ENCODE assay signal across 15 cellular contexts in genomic region chr4:15376145-15376544, GRCh38. TPM values are rescaled to one million over a fixed set of nuclear protein-coding genes. Genes with fewer than 3 reads are reported as not detected.
DNase-seq lines count a peak whose midpoint lies in the region; ATAC-seq and TF ChIP-seq lines count a peak whose summit lies in the region.
"Had no signal": no experiment of that assay in that cellular context is flagged by ENCODE, and none has a peak within 500 bp of the region (broad histone marks: within the 10 kb centered on the region; RNA-seq: fewer than 3 reads in every experiment).

No MANE protein-coding gene starts in this region.

- no peaks in the 10 kb centered on the region for H3K27me3 ChIP-seq in BLaER1 treated with 17β-estradiol and CSF1 and Interleukin-3, amounts not matched to agents 10 nM and 100 nM
- no peaks in the 10 kb centered on the region for H3K27me3 ChIP-seq in colonic mucosa
- no peaks in the 10 kb centered on the region for H3K27me3 ChIP-seq in naive thymus-derived CD4-positive, alpha-beta T cell (ENCODE audit: control insufficient read depth in 2 of 2, insufficient read depth in 2 of 2, low read length in 2 of 2)

- intact Hi-C loops in colonic mucosa (cut with DNase I) = no loop called here
- intact Hi-C loops in naive thymus-derived CD4-positive, alpha-beta T cell (cut with micrococcal nuclease) = loop anchor here in 1 of 2 donors (5.0 kb wide), 1 partner anchor 36 kb away; no protein-coding TSS in a partner anchor

- no peaks in the 10 kb centered on the region for H4K20me1 ChIP-seq in BLaER1 treated with 17β-estradiol and CSF1 and Interleukin-3, amounts not matched to agents 10 nM and 100 nM

- H3K4me1 ChIP-seq in BLaER1 treated with 17β-estradiol and CSF1 and Interleukin-3, amounts not matched to agents 10 nM and 100 nM = peaks cover 15 to 44% (median 23%) of the 10 kb centered on the region in 10 experiments
- H3K4me1 ChIP-seq in colonic mucosa = no peaks in the 10 kb centered on the region
- H3K4me1 ChIP-seq in naive thymus-derived CD4-positive, alpha-beta T cell (ENCODE audit: control insufficient read depth in 2 of 2, insufficient read depth in 2 of 2, low read length in 2 of 2) = peaks cover 0 to 13% of the 10 kb centered on the region in 2 donors
- H3K4me1 ChIP-seq: psoas muscle had no signal

- no peaks in the 10 kb centered on the region for H3K36me3 Mint-ChIP-seq in naive thymus-derived CD4-positive, alpha-beta T cell
- H3K36me3 Mint-ChIP-seq: stimulated activated effector memory CD8-positive, alpha-beta T cell treated with anti-CD3 and anti-CD28 coated beads, Interleukin-12 subunit alpha, Interleukin-12 subunit beta, amount 100 ng/mL, for 72 hours had no signal

- H3K9me3 ChIP-seq in BLaER1 treated with 17β-estradiol and CSF1 and Interleukin-3, amounts not matched to agents 10 nM and 100 nM (replicated peaks in 1 of 11) = peaks cover 0 to 22% (median 7%) of the 10 kb centered on the region in 11 experiments; a peak in 10 of 22 replicates
- H3K9me3 ChIP-seq in colonic mucosa = no peaks in the 10 kb centered on the region
- H3K9me3 ChIP-seq in naive thymus-derived CD4-positive, alpha-beta T cell (ENCODE audit: control insufficient read depth in 2 of 3, low read length in 3 of 3) = no peaks in the 10 kb centered on the region
- H3K9me3 ChIP-seq: psoas muscle had no signal

- H3K36me3 ChIP-seq in BLaER1 treated with 17β-estradiol and CSF1 and Interleukin-3, amounts not matched to agents 10 nM and 100 nM = no peaks in the 10 kb centered on the region
- no peaks in the 10 kb centered on the region for H3K36me3 ChIP-seq in colonic mucosa
- no peaks in the 10 kb centered on the region for H3K36me3 ChIP-seq in naive thymus-derived CD4-positive, alpha-beta T cell (ENCODE audit: control insufficient read depth in 2 of 3, insufficient read depth in 3 of 3, low read length in 3 of 3)

- no peak overlapping the region for H3K4me3 ChIP-seq in BLaER1 treated with 17β-estradiol and CSF1 and Interleukin-3, amounts not matched to agents 10 nM and 100 nM
- H3K4me3 ChIP-seq in colonic mucosa = no peak overlapping the region
- H3K4me3 ChIP-seq in naive thymus-derived CD4-positive, alpha-beta T cell (ENCODE audit: low read length) = no peak overlapping the region

- H3K27me3 Mint-ChIP-seq in naive thymus-derived CD4-positive, alpha-beta T cell = peaks cover 0 to 4% (median 0%) of the 10 kb centered on the region in 5 donors

- H3K4me2 ChIP-seq in BLaER1 treated with 17β-estradiol and CSF1 and Interleukin-3, amounts not matched to agents 10 nM and 100 nM = peak overlapping the region; percentile 48 to 72 (median 62)

- CTCF ChIA-PET in naive thymus-derived CD4-positive, alpha-beta T cell (lab: Charles Lee) = no interaction called here
- CTCF ChIA-PET in RWPE1 (lab: Yijun Ruan, JAX) = interaction anchor here (0.5 kb wide), 1 partner anchor 20 kb away, joined by 7 read pairs; no protein-coding TSS in a partner anchor

- H3K27ac Mint-ChIP-seq in naive thymus-derived CD4-positive, alpha-beta T cell = peak overlapping the region; percentile 11 to 95 (median 69)
- H3K27ac Mint-ChIP-seq: stimulated activated effector memory CD8-positive, alpha-beta T cell treated with anti-CD3 and anti-CD28 coated beads, Interleukin-12 subunit alpha, Interleukin-12 subunit beta, amount 100 ng/mL, for 72 hours had no signal

- DNase-seq in colonic mucosa (no peak), RWPE1 (ENCODE audit: low spot score) (no peak)
- DNase-seq in naive thymus-derived CD4-positive, alpha-beta T cell = peak in 1 of 9 donors; percentile 4
- DNase-seq in activated T-cell treated with anti-CD3 and anti-CD28 coated beads, Interleukin-2, amount 50 U/mL, for 48 hours = no peak
- DNase-seq in stimulated activated CD4-positive, alpha-beta T cell treated with anti-CD3 and anti-CD28 coated beads, Interleukin-2, amount 100 ng/mL, for 48 hours = no peak
- DNase-seq: activated CD8-positive, alpha-beta memory T cell treated with anti-CD3 and anti-CD28 coated beads, Interleukin-2, amount 50 U/mL, for 48 hours; dermis blood vessel endothelial cell; immature natural killer cell; NCI-H2029; psoas muscle; SHP77 had no signal

- H3K4me3 Mint-ChIP-seq in naive thymus-derived CD4-positive, alpha-beta T cell = peak overlapping the region in 7 of 10 donors; percentile 0 to 59 (median 20)
- H3K4me3 Mint-ChIP-seq: immature natural killer cell; stimulated activated effector memory CD8-positive, alpha-beta T cell treated with anti-CD3 and anti-CD28 coated beads, Interleukin-12 subunit alpha, Interleukin-12 subunit beta, amount 100 ng/mL, for 72 hours had no signal

- ATAC-seq in GM21825 (IDR thresholded peaks at IDR 0.05; ENCODE audit: unreplicated experiment) = peak; percentile 27
- ATAC-seq in naive thymus-derived CD4-positive, alpha-beta T cell = no peak
- ATAC-seq in HG03378 (IDR thresholded peaks at IDR 0.05; ENCODE audit: unreplicated experiment) = no peak
- ATAC-seq: psoas muscle; stimulated activated effector memory CD8-positive, alpha-beta T cell treated with anti-CD3 and anti-CD28 coated beads, Interleukin-12 subunit alpha, Interleukin-12 subunit beta, amount 100 ng/mL, for 72 hours had no signal

- H3K27ac ChIP-seq in BLaER1 treated with 17β-estradiol and CSF1 and Interleukin-3, amounts not matched to agents 10 nM and 100 nM = peak overlapping the region in 8 of 11 experiments; percentile 1 to 57 (median 18); a peak in 8 of 22 replicates
- peak overlapping the region; percentile 1 for H3K27ac ChIP-seq in colonic mucosa
- H3K27ac ChIP-seq in naive thymus-derived CD4-positive, alpha-beta T cell (ENCODE audit: low read depth, low read length) = no peak overlapping the region
- no peak overlapping the region for H3K27ac ChIP-seq in RWPE1

- H3K9ac ChIP-seq in BLaER1 treated with 17β-estradiol and CSF1 and Interleukin-3, amounts not matched to agents 10 nM and 100 nM = no peak overlapping the region
- H3K9ac ChIP-seq in colonic mucosa (ENCODE audit: low read depth in 2 of 2, low read length in 2 of 2) = no peak overlapping the region

- H3K9me3 Mint-ChIP-seq in naive thymus-derived CD4-positive, alpha-beta T cell = peaks cover 0 to 1% (median 0%) of the 10 kb centered on the region in 11 donors
- H3K9me3 Mint-ChIP-seq: stimulated activated effector memory CD8-positive, alpha-beta T cell treated with anti-CD3 and anti-CD28 coated beads, Interleukin-12 subunit alpha, Interleukin-12 subunit beta, amount 100 ng/mL, for 72 hours had no signal

- no peak for TF ChIP-seq CTCF in colonic mucosa (IDR thresholded peaks at IDR 0.05)
- no peak for TF ChIP-seq CTCF in RWPE1 (conservative IDR thresholded peaks at IDR 0.05; ENCODE audit: low read depth)

- POLR2A ChIA-PET in naive thymus-derived CD4-positive, alpha-beta T cell (lab: Charles Lee) = no interaction called here
- POLR2A ChIA-PET in RWPE1 (lab: Yijun Ruan, JAX; ENCODE audit: low non-redundant PET) = no interaction called here

- H3K4me1 Mint-ChIP-seq in naive thymus-derived CD4-positive, alpha-beta T cell = peaks cover 16 to 52% (median 43%) of the 10 kb centered on the region in 7 donors
- H3K4me1 Mint-ChIP-seq: stimulated activated effector memory CD8-positive, alpha-beta T cell treated with anti-CD3 and anti-CD28 coated beads, Interleukin-12 subunit alpha, Interleukin-12 subunit beta, amount 100 ng/mL, for 72 hours had no signal

RNA-seq across cellular contexts. Expression of gene C1QTNF7, which starts 51.7 kb away (rescaled TPM):
- 1 to 10 TPM in 1 of 2 donors, under 1 TPM in 1; 0.94 to 4.2 TPM for total RNA-seq in colonic mucosa
- total RNA-seq in naive thymus-derived CD4-positive, alpha-beta T cell = under 1 TPM in 1 of 5 experiments, not detected in 4; 0.27 TPM
- polyA plus RNA-seq in naive thymus-derived CD4-positive, alpha-beta T cell = not detected
- total RNA-seq: dermis blood vessel endothelial cell had no signal
- polyA plus RNA-seq: immature natural killer cell had no signal

Comparison
In these comparisons a context has a peak if more than half of its experiments do, and no peak if none do; other contexts are left out.
1. H3K27ac ChIP-seq: peak in BLaER1 treated with 17β-estradiol and CSF1 and Interleukin-3, amounts not matched to agents 10 nM and 100 nM (8 of 11) and colonic mucosa (single experiment); none in naive thymus-derived CD4-positive, alpha-beta T cell (single experiment) and RWPE1 (single experiment).